9 cellular contexts compared by ENCODE assay signal in genomic region chr1:66933887-66934700, GRCh38. TPM values are rescaled to one million over a fixed set of nuclear protein-coding genes. Genes with fewer than 3 reads are reported as not detected.
DNase-seq lines count a peak whose midpoint lies in the region; ATAC-seq and TF ChIP-seq lines count a peak whose summit lies in the region.
"Had no signal": no experiment of that assay in that cellular context is flagged by ENCODE, and none has a peak within 500 bp of the region (broad histone marks: within the 10 kb centered on the region; RNA-seq: fewer than 3 reads in every experiment).

No MANE protein-coding gene starts in this region.

- no peak for DNase-seq in A673 (ENCODE audit: low spot score)
- DNase-seq in activated CD8-positive, alpha-beta T cell treated with anti-CD3 and anti-CD28 coated beads, Interleukin-2, amount 10 ng/mL, durations not matched to agents 7 days and 5 days, result no peak
- DNase-seq in caudate nucleus (lab: John Stamatoyannopoulos, UW), result no peak
- DNase-seq in NCI-H1436 (lab: John Stamatoyannopoulos, UW), result no peak
- DNase-seq: left cardiac atrium had no signal

- 37% methylated on average over 7 of the region's 7 CpGs for WGBS in liver

- H3K36me3 Mint-ChIP-seq in activated CD8-positive, alpha-beta T cell treated with anti-CD3 and anti-CD28 coated beads, Interleukin-2, amount 10 ng/mL, durations not matched to agents 7 days and 5 days (ENCODE audit: low read depth), result peaks cover 33% of the 10 kb centered on the region

- H3K4me1 Mint-ChIP-seq in activated CD8-positive, alpha-beta T cell treated with anti-CD3 and anti-CD28 coated beads, Interleukin-2, amount 10 ng/mL, durations not matched to agents 7 days and 5 days (ENCODE audit: low read depth), result peaks cover 62% of the 10 kb centered on the region

- intact Hi-C loops in A673 (cut with micrococcal nuclease; ENCODE audit: unreplicated experiment), result no loop called here

- BruUV-seq in A673 (replicated peaks; lab: Mats Ljungman, UMichigan), result no TSS peak

- peak overlapping the region; percentile 61 for H3K4me3 Mint-ChIP-seq in activated CD8-positive, alpha-beta T cell treated with anti-CD3 and anti-CD28 coated beads, Interleukin-2, amount 10 ng/mL, durations not matched to agents 7 days and 5 days

- ATAC-seq in activated CD8-positive, alpha-beta T cell treated with anti-CD3 and anti-CD28 coated beads, Interleukin-2, amount 10 ng/mL, durations not matched to agents 7 days and 5 days, result no peak
- ATAC-seq in HG03196 (IDR thresholded peaks at IDR 0.05; ENCODE audit: unreplicated experiment) (no peak), GM19351 (IDR thresholded peaks at IDR 0.05; ENCODE audit: unreplicated experiment) (no peak)
- ATAC-seq: left cardiac atrium had no signal

- TF ChIP-seq CTCF in A673 (conservative IDR thresholded peaks at IDR 0.05; ENCODE audit: low read depth, low read length) (no peak), HEK293 (tag by site-specific recombination; IDR thresholded peaks at IDR 0.05) (no peak), liver (IDR thresholded peaks at IDR 0.05; ENCODE audit: low read depth, low read length, missing input control) (no peak)

- H3K27ac Mint-ChIP-seq in activated CD8-positive, alpha-beta T cell treated with anti-CD3 and anti-CD28 coated beads, Interleukin-2, amount 10 ng/mL, durations not matched to agents 7 days and 5 days, result peak overlapping the region; percentile 73

- CTCF ChIA-PET in A673 (lab: Charles Lee) (no interaction called here), HEK293 (lab: Yijun Ruan, JAX) (interaction anchor here (0.7 to 1.5 kb wide), 3 partner anchors 11 to 23 kb away, joined by 3 to 4 read pairs (median 3); no protein-coding TSS in a partner anchor)
- CTCF ChIA-PET in activated CD8-positive, alpha-beta T cell treated with anti-CD3 and anti-CD28 coated beads, Interleukin-2, amount 10 ng/mL, durations not matched to agents 7 days and 5 days (lab: Charles Lee), result interaction anchor here (0.7 to 1.5 kb wide), 4 partner anchors 9 to 495 kb away, joined by 3 to 8 read pairs (median 4); partner anchors contain the start of genes DNAI4 and MIER1

- H3K9me3 ChIP-seq in A673 (ENCODE audit: low read depth, low read length, poor library complexity, severe bottlenecking), result no peaks in the 10 kb centered on the region
- H3K9me3 ChIP-seq in HEK293 (ENCODE audit: control insufficient read depth, insufficient read depth, low read depth, low read length), result no peaks in the 10 kb centered on the region
- H3K9me3 ChIP-seq in liver (ENCODE audit: control insufficient read depth in 4 of 4, low read length in 3 of 4), result no peaks in the 10 kb centered on the region

- peak overlapping the region; percentile 9 for H3K4me3 ChIP-seq in A673 (ENCODE audit: low read depth, low read length, poor library complexity, severe bottlenecking)
- H3K4me3 ChIP-seq in HEK293 (ENCODE audit: low read depth, low read length), result peak overlapping the region; percentile 38
- peak overlapping the region; percentile 6 to 15 (median 7) for H3K4me3 ChIP-seq in liver (ENCODE audit: low read depth in 1 of 3, low read length in 3 of 3)

- no peaks in the 10 kb centered on the region for H3K27me3 Mint-ChIP-seq in activated CD8-positive, alpha-beta T cell treated with anti-CD3 and anti-CD28 coated beads, Interleukin-2, amount 10 ng/mL, durations not matched to agents 7 days and 5 days (ENCODE audit: low read depth)

- no peak for TF ChIP-seq RAD21 in liver (IDR thresholded peaks at IDR 0.05)

- no peaks in the 10 kb centered on the region for H3K27me3 ChIP-seq in A673 (replicated peaks; ENCODE audit: insufficient read depth, low read depth, low read length, poor library complexity)
- H3K27me3 ChIP-seq in liver (ENCODE audit: control insufficient read depth in 4 of 4, insufficient read depth in 4 of 4, low read length in 3 of 4), result no peaks in the 10 kb centered on the region

- peak overlapping the region; percentile 9 to 74 for H3K9ac ChIP-seq in liver (ENCODE audit: low read depth in 1 of 2, low read length in 2 of 2)

- H3K4me1 ChIP-seq in A673 (ENCODE audit: insufficient read depth, low read length, poor library complexity, severe bottlenecking) (peaks cover 31% of the 10 kb centered on the region), HEK293 (ENCODE audit: control insufficient read depth, insufficient read depth, low read length) (peaks cover 6% of the 10 kb centered on the region), liver (ENCODE audit: control insufficient read depth in 4 of 4, insufficient read depth in 4 of 4, low read length in 3 of 4) (peaks cover 1 to 32% (median 11%) of the 10 kb centered on the region in 4 donors)

- H3K36me3 ChIP-seq in A673 (ENCODE audit: insufficient read depth, low read length, poor library complexity, severe bottlenecking), result no peaks in the 10 kb centered on the region
- no peaks in the 10 kb centered on the region for H3K36me3 ChIP-seq in HEK293 (ENCODE audit: control insufficient read depth in 2 of 2, insufficient read depth in 1 of 2, low read length in 2 of 2)
- no peaks in the 10 kb centered on the region for H3K36me3 ChIP-seq in liver (ENCODE audit: control insufficient read depth in 4 of 4, insufficient read depth in 3 of 4, low read depth in 1 of 4, low read length in 3 of 4)

- H3K27ac ChIP-seq in A673 (ENCODE audit: low read depth, low read length, poor library complexity, severe bottlenecking) (no peak overlapping the region), HEK293 (ENCODE audit: extremely low read depth, low read depth, low read length) (peak overlapping the region; percentile 68), liver (ENCODE audit: low read depth in 1 of 2, low read length in 2 of 2) (peak overlapping the region; percentile 43 to 57), caudate nucleus (ENCODE audit: low read depth, low read length) (no peak overlapping the region)

- no peaks in the 10 kb centered on the region for H3K9me3 Mint-ChIP-seq in activated CD8-positive, alpha-beta T cell treated with anti-CD3 and anti-CD28 coated beads, Interleukin-2, amount 10 ng/mL, durations not matched to agents 7 days and 5 days (ENCODE audit: insufficient read depth)

- POLR2A ChIA-PET in A673 (lab: Charles Lee; ENCODE audit: low non-redundant PET), result interaction anchor here (0.7 kb wide), 1 partner anchor 227 kb away, joined by 14 read pairs; no protein-coding TSS in a partner anchor
- POLR2A ChIA-PET in HEK293 (lab: Yijun Ruan, JAX), result interaction anchor here (0.6 to 3.1 kb wide), 3 partner anchors 9 to 120 kb away, joined by 5 to 25 read pairs (median 6); partner anchors contain the start of genes DNAI4, MIER1 and SLC35D1
- POLR2A ChIA-PET in activated CD8-positive, alpha-beta T cell treated with anti-CD3 and anti-CD28 coated beads, Interleukin-2, amount 10 ng/mL, durations not matched to agents 7 days and 5 days (lab: Charles Lee), result interaction anchor here (0.5 to 1.8 kb wide), 3 partner anchors 9 to 120 kb away, joined by 3 to 12 read pairs (median 4); partner anchors contain the start of genes DNAI4, MIER1 and SLC35D1

TF ChIP-seq in HEK293, 187 proteins besides CTCF, POLR2A, EP300 and RAD21 (continues in another document):
- TF ChIP-seq ZEB2 (tag by site-specific recombination; IDR thresholded peaks at IDR 0.05) (0 out of 2 replicates have a peak, but pooled peaks have one; percentile 27), ZNF449 (tag by site-specific recombination; IDR thresholded peaks at IDR 0.05) (no peak), ZNF654 (tag by site-specific recombination; IDR thresholded peaks at IDR 0.05; ENCODE audit: low read depth) (no peak), PRDM1 (tag by site-specific recombination; IDR thresholded peaks at IDR 0.05) (peak; percentile 27; the same call in 1 of the 2 replicates), YY1 (tag by site-specific recombination; IDR thresholded peaks at IDR 0.05) (no peak), ZNF366 (tag by site-specific recombination; conservative IDR thresholded peaks at IDR 0.05) (peak; percentile 61)

TF ChIP-seq in liver, 16 proteins besides CTCF, POLR2A, EP300 and RAD21 (continues in another document):
- TF ChIP-seq HNF4A (conservative IDR thresholded peaks at IDR 0.05) (no peak), ATF3 (IDR thresholded peaks at IDR 0.05) (no peak), YY1 (IDR thresholded peaks at IDR 0.05) (no peak), ZBTB33 (IDR thresholded peaks at IDR 0.05) (no peak), SP1 (IDR thresholded peaks at IDR 0.05) (no peak), JUND (IDR thresholded peaks at IDR 0.05) (no peak), RXRA (IDR thresholded peaks at IDR 0.05) (no peak)

RNA-seq across cellular contexts. Expression of gene MIER1, which starts 9.3 kb away (rescaled TPM):
- total RNA-seq in A673 (2021), result 30.3 and 30.7 TPM in 2 replicates
- total RNA-seq in activated CD8-positive, alpha-beta T cell treated with anti-CD3 and anti-CD28 coated beads, Interleukin-2, amount 10 ng/mL, durations not matched to agents 7 days and 5 days, result 10 to 100 TPM; 49.3 to 54.1 TPM
- 10 to 100 TPM; 15.6 to 17.7 TPM for total RNA-seq in liver
- polyA plus RNA-seq in liver, result 10 to 100 TPM in 1 of 2 donors, 1 to 10 TPM in 1; 7.3 to 23.2 TPM

RNA-seq across cellular contexts. Expression of gene DNAI4, which starts 9.4 kb away (rescaled TPM):
- total RNA-seq in A673 (2021) (4.9 and 5.3 TPM in 2 replicates), liver (1 to 10 TPM; 1.3 to 1.8 TPM)
- 1 to 10 TPM; 1.4 to 3.6 TPM for total RNA-seq in activated CD8-positive, alpha-beta T cell treated with anti-CD3 and anti-CD28 coated beads, Interleukin-2, amount 10 ng/mL, durations not matched to agents 7 days and 5 days
- polyA plus RNA-seq in liver, result under 1 TPM; 0.42 to 0.43 TPM

Comparison
In these comparisons a context has a peak if more than half of its experiments do, and no peak if none do; other contexts are left out.
1. H3K27ac ChIP-seq: peak in HEK293 (single experiment) and liver (2 of 2); none in A673 (single experiment) and caudate nucleus (single experiment).
2. Peak in every context shown above with its lines, with median percentiles within 50 percentile points of each other: H3K4me3 ChIP-seq.